In genomic region chr2:191666733-191667132, GRCh38 we compare ENCODE assay signal across 1 cellular context.
A peak's percentile ranks its signal among the peaks of the same experiment; 100 is the strongest.
TF ChIP-seq lines count a peak whose summit lies in the region.

No MANE protein-coding gene starts in this region.

TF ChIP-seq in H1, 55 proteins besides CTCF, POLR2A, EP300 and RAD21 (continued from another document):
- TF ChIP-seq, protein P1, sequence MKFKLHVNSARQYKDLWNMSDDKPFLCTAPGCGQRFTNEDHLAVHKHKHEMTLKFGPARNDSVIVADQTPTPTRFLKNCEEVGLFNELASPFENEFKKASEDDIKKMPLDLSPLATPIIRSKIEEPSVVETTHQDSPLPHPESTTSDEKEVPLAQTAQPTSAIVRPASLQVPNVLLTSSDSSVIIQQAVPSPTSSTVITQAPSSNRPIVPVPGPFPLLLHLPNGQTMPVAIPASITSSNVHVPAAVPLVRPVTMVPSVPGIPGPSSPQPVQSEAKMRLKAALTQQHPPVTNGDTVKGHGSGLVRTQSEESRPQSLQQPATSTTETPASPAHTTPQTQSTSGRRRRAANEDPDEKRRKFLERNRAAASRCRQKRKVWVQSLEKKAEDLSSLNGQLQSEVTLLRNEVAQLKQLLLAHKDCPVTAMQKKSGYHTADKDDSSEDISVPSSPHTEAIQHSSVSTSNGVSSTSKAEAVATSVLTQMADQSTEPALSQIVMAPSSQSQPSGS (IDR thresholded peaks at IDR 0.05; ENCODE audit: low read length), result no peak
- TF ChIP-seq SIN3A (conservative IDR thresholded peaks at IDR 0.05 in 1 of 2, IDR thresholded peaks at IDR 0.05 in 1 of 2; ENCODE audit: low read depth in 1 of 2, low read length in 2 of 2), result no peak
- no peak for TF ChIP-seq BACH1 (IDR thresholded peaks at IDR 0.05; ENCODE audit: low read length)
- 0 out of 2 replicates have a peak, but pooled peaks have one; percentile 41 for TF ChIP-seq JUND (IDR thresholded peaks at IDR 0.05; ENCODE audit: low read length)
- no peak for TF ChIP-seq HDAC2 (IDR thresholded peaks at IDR 0.05; ENCODE audit: borderline replicate concordance in 1 of 2, low read depth in 2 of 2, low read length in 2 of 2)
